8 cellular contexts compared by ENCODE assay signal in genomic region chr22:38870791-38871359, GRCh38. TPM values are rescaled to one million over a fixed set of nuclear protein-coding genes. Genes with fewer than 3 reads are reported as not detected.
DNase-seq lines count a peak whose midpoint lies in the region; ATAC-seq and TF ChIP-seq lines count a peak whose summit lies in the region.

No MANE protein-coding gene starts in this region.

- H3K4me1 ChIP-seq in DND-41 (ENCODE audit: insufficient read depth, low read length) (peaks cover 40% of the 10 kb centered on the region), RWPE2 (ENCODE audit: insufficient read depth, poor library complexity, severe bottlenecking) (peaks cover 4% of the 10 kb centered on the region), fibroblast of lung (ENCODE audit: control insufficient read depth, extremely low read depth, insufficient read depth, low read length) (peaks cover 2% of the 10 kb centered on the region), prostate gland (replicated peaks) (peaks cover 9% of the 10 kb centered on the region)

- DNase-seq in DND-41 (peak; percentile 15), RWPE2 (ENCODE audit: low spot score) (no peak), fibroblast of lung (ENCODE audit: low read depth in 2 of 2) (no peak), prostate gland (ENCODE audit: low spot score) (no peak), SHP77 (lab: John Stamatoyannopoulos, UW) (no peak), GF-D8 (lab: John Stamatoyannopoulos, UW) (no peak), cerebellar nuclear complex (lab: John Stamatoyannopoulos, UW) (no peak)
- no peak for DNase-seq in stimulated activated naive CD4-positive, alpha-beta T cell treated with Interleukin-2 at 50 U/mL for 16 hours (lab: John Stamatoyannopoulos, UW)

- H3K4me2 ChIP-seq in DND-41 (ENCODE audit: insufficient read depth, low read length) = peak overlapping the region; percentile 72
- peak overlapping the region; percentile 92 for H3K4me2 ChIP-seq in fibroblast of lung (ENCODE audit: extremely low read depth, insufficient read depth, low read length)

- intact Hi-C loops in prostate gland (cut with DNase I) = loop anchor here (2.0 to 5.0 kb wide), 3 partner anchors 54 to 651 kb away; partner anchors contain the start of genes ATF4 and RPL3

- H3K27me3 ChIP-seq in DND-41 (ENCODE audit: insufficient read depth, low read length, poor library complexity) (peaks cover 30% of the 10 kb centered on the region), RWPE2 (ENCODE audit: insufficient read depth, poor library complexity, severe bottlenecking) (peaks cover 28% of the 10 kb centered on the region), fibroblast of lung (ENCODE audit: control insufficient read depth, insufficient read depth, low read length) (peaks cover 11% of the 10 kb centered on the region), prostate gland (replicated peaks; ENCODE audit: insufficient read depth) (no peaks in the 10 kb centered on the region)

- TF ChIP-seq CTCF in DND-41 (IDR thresholded peaks at IDR 0.05; ENCODE audit: borderline replicate concordance, extremely low read depth, low read length, poor library complexity, severe bottlenecking) (no peak), RWPE2 (IDR thresholded peaks at IDR 0.05; ENCODE audit: poor library complexity, severe bottlenecking) (no peak), fibroblast of lung (conservative IDR thresholded peaks at IDR 0.05 in 1 of 2, IDR thresholded peaks at IDR 0.05 in 1 of 2; ENCODE audit: low read depth in 1 of 2, low read length in 2 of 2) (no peak), prostate gland (IDR thresholded peaks at IDR 0.05) (no peak)

- ATAC-seq in DND-41 (ENCODE audit: insufficient read depth, low read depth) (no peak), RWPE2 (ENCODE audit: low read depth) (no peak)

- 14% methylated on average over 2 of the region's 2 CpGs for WGBS in prostate gland

- H4K20me1 ChIP-seq in DND-41 (ENCODE audit: insufficient read depth, low read length) = peaks cover 40% of the 10 kb centered on the region
- peaks cover 2% of the 10 kb centered on the region for H4K20me1 ChIP-seq in fibroblast of lung (ENCODE audit: control insufficient read depth, extremely low read depth, insufficient read depth, low read length)

- no peak overlapping the region for H2AFZ ChIP-seq in DND-41 (ENCODE audit: low read depth, low read length)
- H2AFZ ChIP-seq in fibroblast of lung (ENCODE audit: low read length) = no peak overlapping the region

- TF ChIP-seq POLR2A in prostate gland (IDR thresholded peaks at IDR 0.05) = no peak

- H3K4me3 ChIP-seq in DND-41 (ENCODE audit: low read depth in 1 of 2, low read length in 2 of 2) (peak overlapping the region; percentile 54 to 93), RWPE2 (ENCODE audit: severe bottlenecking) (peak overlapping the region; percentile 87), fibroblast of lung (replicated peaks in 1 of 4; ENCODE audit: control extremely low read depth in 1 of 4, insufficient read depth in 1 of 4, low read depth in 3 of 4, low read length in 4 of 4) (peak overlapping the region; percentile 60 to 84 (median 78)), prostate gland (peak overlapping the region; percentile 66 to 81)

- H3K79me2 ChIP-seq in DND-41 (ENCODE audit: insufficient read depth, low read length) (peaks cover 38% of the 10 kb centered on the region), fibroblast of lung (ENCODE audit: control insufficient read depth, insufficient read depth, low read length) (peaks cover 16% of the 10 kb centered on the region)

- H3K9ac ChIP-seq in DND-41 (ENCODE audit: low read depth, low read length) (peak overlapping the region; percentile 70), fibroblast of lung (ENCODE audit: insufficient read depth, low read length) (peak overlapping the region; percentile 66)

- H3K36me3 ChIP-seq in DND-41 (ENCODE audit: insufficient read depth, low read length) (peaks cover 43% of the 10 kb centered on the region), RWPE2 (ENCODE audit: low read depth) (peaks cover 26% of the 10 kb centered on the region), fibroblast of lung (ENCODE audit: control insufficient read depth, insufficient read depth, low read length) (peaks cover 13% of the 10 kb centered on the region), prostate gland (peaks cover 0 to 8% of the 10 kb centered on the region in 2 donors)

- H3K9me3 ChIP-seq in DND-41 (ENCODE audit: insufficient read depth, low read length, severe bottlenecking) (no peaks in the 10 kb centered on the region), RWPE2 (ENCODE audit: severe bottlenecking) (no peaks in the 10 kb centered on the region), fibroblast of lung (ENCODE audit: control insufficient read depth, insufficient read depth, low read depth, low read length) (no peaks in the 10 kb centered on the region), prostate gland (no peaks in the 10 kb centered on the region)

- peak overlapping the region; percentile 75 for H3K27ac ChIP-seq in DND-41 (ENCODE audit: low read length)
- peak overlapping the region; percentile 23 for H3K27ac ChIP-seq in RWPE2 (ENCODE audit: poor library complexity, severe bottlenecking)
- peak overlapping the region; percentile 51 for H3K27ac ChIP-seq in fibroblast of lung (ENCODE audit: insufficient read depth, low read length)
- peak overlapping the region; percentile 80 to 93 for H3K27ac ChIP-seq in prostate gland

RNA-seq across cellular contexts. Expression of gene CBX6, which starts 1.1 kb away (rescaled TPM):
- total RNA-seq in fibroblast of lung = 45.7 and 53.8 TPM in 2 replicates
- 20.3 and 25.5 TPM in 2 replicates for polyA plus RNA-seq in fibroblast of lung
- polyA plus RNA-seq in fibroblast of lung (2012) = 43.3 and 49.6 TPM in 2 replicates
- polyA minus RNA-seq in fibroblast of lung (ENCODE audit: low replicate concordance) = 110 and 129 TPM in 2 replicates
- total RNA-seq in prostate gland = 10 to 100 TPM; 39.9 to 56.2 TPM

RNA-seq across cellular contexts. Expression of gene NPTXR, which starts 27.0 kb away (rescaled TPM):
- total RNA-seq in fibroblast of lung (1.0 and 2.0 TPM in 2 replicates), prostate gland (10 to 100 TPM; 12.6 to 36.2 TPM)
- polyA plus RNA-seq in fibroblast of lung = 0.84 and 1.0 TPM in 2 replicates
- 1.2 and 1.4 TPM in 2 replicates for polyA plus RNA-seq in fibroblast of lung (2012)
- polyA minus RNA-seq in fibroblast of lung (ENCODE audit: low replicate concordance) = 2.9 and 3.9 TPM in 2 replicates

Comparison
In these comparisons a context has a peak if more than half of its experiments do, and no peak if none do; other contexts are left out.
1. H3K27ac ChIP-seq: peak in every context shown above with its lines; median percentile 86 in prostate gland; 75 in DND-41; 51 in fibroblast of lung; 23 in RWPE2.